In the genomic region with DNA sequence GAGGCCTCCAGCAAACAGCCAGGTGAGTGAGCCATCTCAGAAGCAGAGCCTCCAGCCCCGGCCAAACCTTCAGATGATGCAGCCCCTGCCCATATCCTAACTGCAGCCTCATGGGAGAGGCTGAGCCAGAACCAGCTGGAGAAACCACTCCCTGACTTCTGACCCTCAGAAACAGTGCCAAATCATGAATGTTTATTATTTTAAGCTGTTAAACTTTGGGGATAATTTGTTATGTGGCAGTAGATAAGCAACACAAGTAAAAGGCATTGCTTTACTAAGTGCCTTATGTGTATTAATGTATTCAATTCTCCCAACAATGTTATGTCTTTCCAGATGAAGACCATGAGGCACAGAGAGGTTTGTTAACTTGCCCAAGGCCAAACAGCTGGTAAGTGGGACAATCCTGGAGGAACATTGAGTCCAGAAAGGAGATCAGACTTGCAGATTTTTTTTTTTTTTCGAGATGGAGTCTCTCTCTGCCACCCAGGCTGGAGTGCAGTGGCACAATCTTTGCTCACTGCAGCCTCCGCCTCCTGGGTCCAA, we compare ENCODE assay signal across 17 cellular contexts.
"Had no signal": no experiment of that assay in that cellular context is flagged by ENCODE, and none has a peak within 500 bp of the region (broad histone marks: within the 10 kb centered on the region; RNA-seq: fewer than 3 reads in every experiment).

No MANE protein-coding gene starts in this region.

- H3K9me3 Mint-ChIP-seq: natural killer cell; stimulated activated naive CD8-positive, alpha-beta T cell treated with anti-CD3 and anti-CD28 coated beads, Interleukin-15, Interleukin-2, amounts not matched to agents 100 ng/mL and 50 ng/mL, for 24 hours had no signal

- DNase-seq: activated CD4-positive, alpha-beta T cell treated with anti-CD3 and anti-CD28 coated beads, Interleukin-2, amount 50 U/mL, for 1 hour; activated naive CD4-positive, alpha-beta T cell; activated T-cell treated with anti-CD3 and anti-CD28 coated beads for 4 hours; brain microvascular endothelial cell; central memory CD4-positive, alpha-beta T cell; colonic mucosa; islet precursor cell; left colon; natural killer cell; nucleus accumbens; SK-N-SH; stimulated activated CD4-positive, alpha-beta T cell treated with anti-CD3 and anti-CD28 coated beads, Interleukin-12 subunit alpha, Interleukin-12 subunit beta, amount 100 ng/mL, for 4 hours; stimulated activated CD4-positive, alpha-beta T cell treated with anti-CD3 and anti-CD28 coated beads, Interleukin-1b, Interleukin-23, amount 100 ng/mL, for 48 hours; uterus had no signal

- H3K4me3 ChIP-seq: colonic mucosa, lung, tibial nerve, uterus had no signal

- H3K27ac Mint-ChIP-seq: natural killer cell; stimulated activated naive CD8-positive, alpha-beta T cell treated with anti-CD3 and anti-CD28 coated beads, Interleukin-15, Interleukin-2, amounts not matched to agents 100 ng/mL and 50 ng/mL, for 24 hours had no signal

- H3K36me3 Mint-ChIP-seq: natural killer cell had no signal

- H3K27me3 Mint-ChIP-seq: stimulated activated naive CD8-positive, alpha-beta T cell treated with anti-CD3 and anti-CD28 coated beads, Interleukin-15, Interleukin-2, amounts not matched to agents 100 ng/mL and 50 ng/mL, for 24 hours had no signal

- H3K4me3 Mint-ChIP-seq: natural killer cell; stimulated activated naive CD8-positive, alpha-beta T cell treated with anti-CD3 and anti-CD28 coated beads, Interleukin-15, Interleukin-2, amounts not matched to agents 100 ng/mL and 50 ng/mL, for 24 hours had no signal
